Comparison of ENCODE assay signal across 9 cellular contexts in genomic region chr11:102046841-102047240, GRCh38. TPM values are rescaled to one million over a fixed set of nuclear protein-coding genes. Genes with fewer than 3 reads are reported as not detected.
DNase-seq lines count a peak whose midpoint lies in the region; ATAC-seq, FAIRE-seq and TF ChIP-seq lines count a peak whose summit lies in the region.
"Had no signal": no experiment of that assay in that cellular context is flagged by ENCODE, and none has a peak within 500 bp of the region (broad histone marks: within the 10 kb centered on the region; RNA-seq: fewer than 3 reads in every experiment).

No MANE protein-coding gene starts in this region.

- H3K4me1 ChIP-seq in GM12878 (ENCODE audit: control insufficient read depth, insufficient read depth, low read length) (no peaks in the 10 kb centered on the region), suprapubic skin (peaks cover 3% of the 10 kb centered on the region)

- no peaks in the 10 kb centered on the region for H3K79me2 ChIP-seq in GM12878 (ENCODE audit: control insufficient read depth, insufficient read depth, low read length)

- POLR2A ChIA-PET in activated CD4-positive, alpha-beta T cell treated with anti-CD3 and anti-CD28 coated beads, Interleukin-2, amount 10 ng/mL, durations not matched to agents 7 days and 5 days (lab: Charles Lee): no interaction called here
- POLR2A ChIA-PET in GM12878 (lab: Charles Lee): no interaction called here
- POLR2A ChIA-PET in GM10248 (lab: Yijun Ruan, JAX): no interaction called here

- no peak overlapping the region for H3K4me3 ChIP-seq in GM12878
- H3K4me3 ChIP-seq in kidney epithelial cell (ENCODE audit: low read depth, low read length): peak overlapping the region; percentile 55
- peak overlapping the region; percentile 56 for H3K4me3 ChIP-seq in suprapubic skin

- no peak overlapping the region for H3K9ac ChIP-seq in GM12878 (ENCODE audit: control insufficient read depth, insufficient read depth, low read length)

- H3K27ac ChIP-seq in GM12878 (ENCODE audit: control insufficient read depth, insufficient read depth) (no peak overlapping the region), suprapubic skin (peak overlapping the region; percentile 74)

- 0 out of 2 replicates have a peak overlapping the region, but pooled peaks have one; percentile 25 for H3K4me2 ChIP-seq in GM12878 (ENCODE audit: control insufficient read depth, insufficient read depth)

- H3K9me3 ChIP-seq in GM12878 (replicated peaks; ENCODE audit: control insufficient read depth, insufficient read depth, low read length) (no peaks in the 10 kb centered on the region), suprapubic skin (no peaks in the 10 kb centered on the region)

- no peak overlapping the region for H2AFZ ChIP-seq in GM12878 (ENCODE audit: control insufficient read depth, low read depth, low read length)

- TF ChIP-seq RAD21 in GM12878 (IDR thresholded peaks at IDR 0.05; ENCODE audit: insufficient read depth, low read depth, low read length): no peak

- no peaks in the 10 kb centered on the region for H3K27me3 ChIP-seq in GM12878 (replicated peaks in 1 of 2; ENCODE audit: control insufficient read depth in 2 of 2, insufficient read depth in 2 of 2, low read length in 1 of 2)
- no peaks in the 10 kb centered on the region for H3K27me3 ChIP-seq in kidney epithelial cell (ENCODE audit: control insufficient read depth, insufficient read depth, low read length)
- H3K27me3 ChIP-seq in suprapubic skin: no peaks in the 10 kb centered on the region

- in situ Hi-C loops in GM12878 (cut with MboI): no loop called here

- no peak for DNase-seq in activated CD4-positive, alpha-beta T cell treated with anti-CD3 and anti-CD28 coated beads, Interleukin-2, amount 10 ng/mL, durations not matched to agents 7 days and 5 days
- DNase-seq in activated CD4-positive, alpha-beta T cell treated with anti-CD3 and anti-CD28 coated beads, Interleukin-2, amount 50 U/mL, for 1 hour: no peak
- DNase-seq in GM12878 (ENCODE audit: low read depth, low spot score) (no peak), kidney epithelial cell (ENCODE audit: low read depth) (no peak), suprapubic skin (ENCODE audit: low spot score in 2 of 2) (no peak), hypothalamus (lab: John Stamatoyannopoulos, UW) (no peak), GM10248 (ENCODE audit: extremely low spot score) (no peak)
- DNase-seq: AML-193 had no signal

- no TSS peak for BruUV-seq in GM12878 (replicated peaks; lab: Mats Ljungman, UMichigan)

- intact Hi-C loops in GM12878 (cut with micrococcal nuclease; ENCODE audit: unreplicated experiment): no loop called here

- CTCF ChIA-PET in activated CD4-positive, alpha-beta T cell treated with anti-CD3 and anti-CD28 coated beads, Interleukin-2, amount 10 ng/mL, durations not matched to agents 7 days and 5 days (lab: Charles Lee): no interaction called here
- CTCF ChIA-PET in GM12878 (lab: Yijun Ruan, JAX) (no interaction called here), GM10248 (lab: Yijun Ruan, JAX) (interaction anchor here (1.4 kb wide), 1 partner anchor 35 kb away, joined by 3 read pairs; no protein-coding TSS in a partner anchor)

- no peak for TF ChIP-seq CTCF in GM12878 (IDR thresholded peaks at IDR 0.05 in 2 of 3, conservative IDR thresholded peaks at IDR 0.05 in 1 of 3; ENCODE audit: control insufficient read depth in 2 of 3, extremely low read depth in 1 of 3, insufficient read depth in 1 of 3, low read depth in 3 of 3, low read length in 3 of 3)
- TF ChIP-seq CTCF in kidney epithelial cell (IDR thresholded peaks at IDR 0.05; ENCODE audit: insufficient read depth, low read length, poor library complexity, severe bottlenecking): no peak
- no peak for TF ChIP-seq CTCF in suprapubic skin (IDR thresholded peaks at IDR 0.05)
- no peak for TF ChIP-seq CTCF in GM10248 (IDR thresholded peaks at IDR 0.05; ENCODE audit: control extremely low read depth, extremely low read depth, low read depth, missing control alignments)

- no peak for FAIRE-seq in GM12878 (lab: Jason Lieb, UNC)

- WGBS in GM12878 (ENCODE audit: insufficient coverage, insufficient replicate concordance, low lambda C conversion rate, missing lambda C conversion rate): 21% methylated on average over 4 of the region's 4 CpGs
- 23% methylated on average over 4 of the region's 4 CpGs for WGBS in suprapubic skin

- no peak overlapping the region for H3K27ac Mint-ChIP-seq in activated CD4-positive, alpha-beta T cell treated with anti-CD3 and anti-CD28 coated beads, Interleukin-2, amount 10 ng/mL, durations not matched to agents 7 days and 5 days

- no peaks in the 10 kb centered on the region for H3K36me3 ChIP-seq in GM12878 (ENCODE audit: control insufficient read depth in 2 of 2, insufficient read depth in 2 of 2, low read length in 1 of 2)
- no peaks in the 10 kb centered on the region for H3K36me3 ChIP-seq in kidney epithelial cell (ENCODE audit: control insufficient read depth, insufficient read depth, low read length)
- no peaks in the 10 kb centered on the region for H3K36me3 ChIP-seq in suprapubic skin

- RAD21 ChIA-PET in GM12878 (lab: Charles Lee; ENCODE audit: unreplicated experiment): no interaction called here

- SMC1A ChIA-PET in GM12878 (lab: Charles Lee; ENCODE audit: uncharacterized antibody, unreplicated experiment): no interaction called here

- ATAC-seq in GM12878: no peak
- ATAC-seq in GM18511 (IDR thresholded peaks at IDR 0.05; ENCODE audit: unreplicated experiment): no peak

- TF ChIP-seq POLR2A in GM12878 (IDR thresholded peaks at IDR 0.05; ENCODE audit: low read depth, low read length) (no peak), suprapubic skin (IDR thresholded peaks at IDR 0.05) (no peak)

- H3K9me3 Mint-ChIP-seq in activated CD4-positive, alpha-beta T cell treated with anti-CD3 and anti-CD28 coated beads, Interleukin-2, amount 10 ng/mL, durations not matched to agents 7 days and 5 days: no peaks in the 10 kb centered on the region

- peaks cover 10% of the 10 kb centered on the region for H3K4me1 Mint-ChIP-seq in activated CD4-positive, alpha-beta T cell treated with anti-CD3 and anti-CD28 coated beads, Interleukin-2, amount 10 ng/mL, durations not matched to agents 7 days and 5 days

- TF ChIP-seq EP300 in GM12878 (IDR thresholded peaks at IDR 0.05; ENCODE audit: borderline replicate concordance in 1 of 2, control insufficient read depth in 1 of 2, low read depth in 2 of 2, low read length in 2 of 2) (no peak), suprapubic skin (IDR thresholded peaks at IDR 0.05) (no peak)

- peaks cover 31% of the 10 kb centered on the region for H3K27me3 Mint-ChIP-seq in activated CD4-positive, alpha-beta T cell treated with anti-CD3 and anti-CD28 coated beads, Interleukin-2, amount 10 ng/mL, durations not matched to agents 7 days and 5 days

- peak overlapping the region; percentile 51 for H3K4me3 Mint-ChIP-seq in activated CD4-positive, alpha-beta T cell treated with anti-CD3 and anti-CD28 coated beads, Interleukin-2, amount 10 ng/mL, durations not matched to agents 7 days and 5 days

- H4K20me1 ChIP-seq in GM12878 (ENCODE audit: control insufficient read depth, insufficient read depth): no peaks in the 10 kb centered on the region

- H3K36me3 Mint-ChIP-seq in activated CD4-positive, alpha-beta T cell treated with anti-CD3 and anti-CD28 coated beads, Interleukin-2, amount 10 ng/mL, durations not matched to agents 7 days and 5 days (ENCODE audit: low read depth): no peaks in the 10 kb centered on the region

TF ChIP-seq in GM12878, 131 proteins besides CTCF, POLR2A, EP300 and RAD21 (continues in another document):
- TF ChIP-seq ZNF24 (IDR thresholded peaks at IDR 0.05) (no peak), REST (IDR thresholded peaks at IDR 0.05; ENCODE audit: low read depth, low read length) (no peak)

RNA-seq across cellular contexts. Expression of gene CFAP300, which starts 0.4 kb away (rescaled TPM):
- total RNA-seq in activated CD4-positive, alpha-beta T cell treated with anti-CD3 and anti-CD28 coated beads, Interleukin-2, amount 10 ng/mL, durations not matched to agents 7 days and 5 days: not detected
- total RNA-seq in GM12878 (2013; cell fraction: nucleolus; rRNA removed): not detected in 2 replicates
- total RNA-seq in GM12878 (2014; rRNA removed): not detected in 2 replicates
- total RNA-seq in GM12878 (2014; rRNA removed; fragmentation: Illumina TruSeq; extraction: Trizol): not detected in 2 replicates
- total RNA-seq in GM12878 (2021): not detected in 2 replicates
- polyA plus RNA-seq in GM12878 (2011; ENCODE audit: low read depth): not detected
- polyA plus RNA-seq in GM12878 (2011; rRNA removed): not detected in 2 replicates
- polyA plus RNA-seq in GM12878 (2011; cell fraction: cytosol; rRNA removed): not detected in 2 replicates
- polyA plus RNA-seq in GM12878 (2011; cell fraction: nucleus; rRNA removed): not detected in 2 replicates
- not detected in 2 replicates for polyA plus RNA-seq in GM12878 (2012)
- polyA plus RNA-seq in GM12878 (2014; fragmentation: Illumina TruSeq; extraction: Trizol): not detected in 2 replicates
- polyA plus RNA-seq in GM12878 (2014; fragmentation: Nextera tagmentation; extraction: Ambion mirVana): not detected
- not detected in 2 replicates for polyA plus RNA-seq in GM12878 (2014; rRNA removed)
- not detected for polyA plus RNA-seq in GM12878 (2016; fragmentation: Nextera tagmentation; extraction: Ambion mirVana)
- polyA minus RNA-seq in GM12878 (2011; rRNA and poly(A)+ RNA removed): not detected in 2 replicates
- polyA minus RNA-seq in GM12878 (2011; cell fraction: cytosol; rRNA and poly(A)+ RNA removed): not detected in 2 replicates
- not detected in 2 replicates for polyA minus RNA-seq in GM12878 (2011; cell fraction: nucleus; rRNA and poly(A)+ RNA removed)
- total RNA-seq in kidney epithelial cell: 0.33 and 0.96 TPM in 2 replicates
- total RNA-seq in suprapubic skin: 1 to 10 TPM in 3 of 4 donors, under 1 TPM in 1; 0.51 to 3.9 (median 2.4) TPM
